Comparison of ENCODE assay signal across 29 cellular contexts in the genomic region with DNA sequence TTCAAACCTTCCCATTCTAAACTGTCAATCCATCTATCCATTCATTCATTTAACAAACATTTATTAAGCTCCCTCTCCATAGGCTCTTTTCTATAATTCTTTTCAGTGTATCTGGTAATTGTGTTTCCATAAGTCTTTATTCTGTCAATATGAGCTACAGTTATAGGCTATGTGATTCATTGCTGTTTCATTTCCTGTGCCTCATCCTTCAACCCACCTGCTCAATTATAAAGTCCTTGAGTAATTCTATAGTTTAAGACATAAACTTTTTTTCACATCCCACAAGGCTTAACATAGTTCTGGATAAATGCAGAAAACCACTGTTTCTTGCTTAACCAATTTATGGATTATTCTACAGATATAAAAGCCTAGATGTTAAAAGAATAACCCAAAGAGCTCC.
DNase-seq lines count a peak whose midpoint lies in the region; ATAC-seq and TF ChIP-seq lines count a peak whose summit lies in the region.
"Had no signal": no experiment of that assay in that cellular context is flagged by ENCODE, and none has a peak within 500 bp of the region (broad histone marks: within the 10 kb centered on the region; RNA-seq: fewer than 3 reads in every experiment).

No MANE protein-coding gene starts in this region.

- H2AFZ ChIP-seq in SK-N-SH (ENCODE audit: low read depth), result no peak overlapping the region
- no peak overlapping the region for H2AFZ ChIP-seq in mammary epithelial cell (ENCODE audit: low read depth, low read length)

- in situ Hi-C loops in mammary epithelial cell (cut with MboI; ENCODE audit: low sequenced_read_pairs in 2 of 2), result no loop called here

- H3K9me2 ChIP-seq in SK-N-SH, result no peaks in the 10 kb centered on the region

- H3K9me3 ChIP-seq in SK-N-SH (no peaks in the 10 kb centered on the region), mammary epithelial cell (replicated peaks; ENCODE audit: insufficient read depth, low read length) (no peaks in the 10 kb centered on the region), Peyer's patch (no peaks in the 10 kb centered on the region), spleen (no peaks in the 10 kb centered on the region)
- H3K9me3 ChIP-seq: adrenal gland, BE2C, gastroesophageal sphincter, ovary, right atrium auricular region, SJCRH30, testis, vagina had no signal

- H3K27ac ChIP-seq in SK-N-SH (ENCODE audit: low read depth in 2 of 2, low read length in 1 of 2), result no peak overlapping the region
- peak overlapping the region; percentile 33 for H3K27ac ChIP-seq in mammary epithelial cell (ENCODE audit: insufficient read depth, low read depth, low read length)
- H3K27ac ChIP-seq in Peyer's patch, result no peak overlapping the region
- no peak overlapping the region for H3K27ac ChIP-seq in spleen
- H3K27ac ChIP-seq: adrenal gland, cardiac muscle cell, gastroesophageal sphincter, ovary, right atrium auricular region, SJCRH30, testis, vagina had no signal

- intact Hi-C loops in mammary epithelial cell (cut with micrococcal nuclease) (no loop called here), spleen (cut with DNase I; ENCODE audit: low total_unique reads) (no loop called here)

- DNase-seq in SK-N-SH (no peak), NCI-H1436 treated with DMSO at 0.1 percent for 48 hours (lab: John Stamatoyannopoulos, UW) (peak; percentile 9), mammary epithelial cell (peak; percentile 69), non-pigmented ciliary epithelial cell (ENCODE audit: low read depth) (peak; percentile 31), Peyer's patch (no peak), NCI-H2107 treated with DMSO at 0.1 percent for 48 hours (lab: John Stamatoyannopoulos, UW; ENCODE audit: unreplicated experiment) (no peak), spleen (no peak)
- DNase-seq: 8988T; activated CD4-positive, alpha-beta T cell treated with anti-CD3 and anti-CD28 coated beads, Interleukin-2, amount 10 ng/mL, durations not matched to agents 24 days and 14 days; activated CD8-positive, alpha-beta memory T cell treated with anti-CD3 and anti-CD28 coated beads, Interleukin-2, amount 50 U/mL, for 4 hours; activated gamma-delta T cell; adrenal gland; BE2C; dermis blood vessel endothelial cell; KG1; kidney glomerular epithelial cell; naive thymus-derived CD8-positive, alpha-beta T cell; NCI-H1092; NCI-H2171; NCI-H526; ovary; SJCRH30; T-helper 17 cell; testis had no signal

- H3F3A ChIP-seq in SK-N-SH (replicated peaks; ENCODE audit: insufficient read depth), result peaks cover 7% of the 10 kb centered on the region

- no TSS peak for BruUV-seq in mammary epithelial cell (replicated peaks; lab: Mats Ljungman, UMichigan)

- H3K4me1 ChIP-seq in SK-N-SH (ENCODE audit: control insufficient read depth in 1 of 2, insufficient read depth in 2 of 2, low read depth in 1 of 2, low read length in 1 of 2) (peaks cover 0 to 27% of the 10 kb centered on the region in 2 experiments; a peak in 3 of 4 replicates), mammary epithelial cell (ENCODE audit: insufficient read depth, low read length) (peaks cover 59% of the 10 kb centered on the region), Peyer's patch (no peaks in the 10 kb centered on the region), spleen (no peaks in the 10 kb centered on the region)
- H3K4me1 ChIP-seq: adrenal gland, BE2C, gastroesophageal sphincter, right atrium auricular region, vagina had no signal

- POLR2A ChIA-PET in SK-N-SH (lab: Yijun Ruan, JAX), result no interaction called here

- TF ChIP-seq EP300 in SK-N-SH (IDR thresholded peaks at IDR 0.05; ENCODE audit: borderline replicate concordance in 1 of 2, low read depth in 1 of 2, low read length in 1 of 2), result peak in 1 of 2 experiments; percentile 48; a peak in 1 of 4 replicates

- H3K36me3 ChIP-seq in SK-N-SH (replicated peaks in 1 of 2; ENCODE audit: control insufficient read depth in 1 of 2, insufficient read depth in 2 of 2, low read length in 1 of 2) (no peaks in the 10 kb centered on the region), mammary epithelial cell (ENCODE audit: insufficient read depth, low read length) (no peaks in the 10 kb centered on the region), Peyer's patch (no peaks in the 10 kb centered on the region), spleen (no peaks in the 10 kb centered on the region)
- H3K36me3 ChIP-seq: adrenal gland, BE2C, cardiac muscle cell, gastroesophageal sphincter, ovary, right atrium auricular region, SJCRH30, vagina had no signal

- TF ChIP-seq POLR2A in Peyer's patch (IDR thresholded peaks at IDR 0.05) (no peak), spleen (IDR thresholded peaks at IDR 0.05) (no peak)

- H3K4me3 ChIP-seq in SK-N-SH (ENCODE audit: low read depth in 2 of 2, low read length in 1 of 2) (no peak overlapping the region), mammary epithelial cell (replicated peaks in 1 of 3; ENCODE audit: insufficient read depth in 1 of 3, low read depth in 2 of 3, low read length in 3 of 3) (no peak overlapping the region), Peyer's patch (no peak overlapping the region), spleen (no peak overlapping the region)
- H3K4me3 ChIP-seq: adrenal gland, cardiac muscle cell, gastroesophageal sphincter, ovary, right atrium auricular region, SJCRH30, testis, vagina had no signal

- ATAC-seq in SK-N-SH treated with all-trans-retinoic acid at 6 μM for 48 hours, result no peak
- ATAC-seq: gastroesophageal sphincter; naive thymus-derived CD8-positive, alpha-beta T cell; T-helper 17 cell had no signal

- H3K79me2 ChIP-seq in SK-N-SH (ENCODE audit: insufficient read depth) (no peaks in the 10 kb centered on the region), mammary epithelial cell (ENCODE audit: insufficient read depth, low read length) (no peaks in the 10 kb centered on the region)

- TF ChIP-seq RAD21 in SK-N-SH (IDR thresholded peaks at IDR 0.05; ENCODE audit: low read length), result no peak

- H3K9ac ChIP-seq in SK-N-SH (no peak overlapping the region), mammary epithelial cell (ENCODE audit: insufficient read depth, low read length) (no peak overlapping the region)

- dilution Hi-C loops in mammary epithelial cell (cut with HindIII; ENCODE audit: low sequenced_read_pairs), result no loop called here

- CTCF ChIA-PET in SK-N-SH (lab: Yijun Ruan, JAX) (interaction anchor here (1.0 to 1.5 kb wide), 2 partner anchors 9 to 12 kb away, joined by 5 to 6 read pairs; no protein-coding TSS in a partner anchor), mammary epithelial cell (lab: Charles Lee; ENCODE audit: low non-redundant PET) (no interaction called here)

- H3K4me2 ChIP-seq in SK-N-SH (no peak overlapping the region), mammary epithelial cell (ENCODE audit: insufficient read depth, low read depth, low read length) (peak overlapping the region; percentile 83)

- H4K20me1 ChIP-seq in SK-N-SH (ENCODE audit: insufficient read depth) (no peaks in the 10 kb centered on the region), mammary epithelial cell (ENCODE audit: insufficient read depth, low read length) (no peaks in the 10 kb centered on the region)

- H3K27me3 ChIP-seq in SK-N-SH (ENCODE audit: insufficient read depth) (no peaks in the 10 kb centered on the region), mammary epithelial cell (ENCODE audit: insufficient read depth, low read length) (no peaks in the 10 kb centered on the region), Peyer's patch (no peaks in the 10 kb centered on the region), spleen (replicated peaks in 1 of 7) (no peaks in the 10 kb centered on the region)
- H3K27me3 ChIP-seq: adrenal gland, BE2C, cardiac muscle cell, gastroesophageal sphincter, ovary, right atrium auricular region, SJCRH30, testis, vagina had no signal

- TF ChIP-seq CTCF in SK-N-SH (IDR thresholded peaks at IDR 0.05), result no peak
- no peak for TF ChIP-seq CTCF in mammary epithelial cell (conservative IDR thresholded peaks at IDR 0.05 in 1 of 2, IDR thresholded peaks at IDR 0.05 in 1 of 2; ENCODE audit: extremely low read depth in 1 of 2, insufficient read depth in 1 of 2, low read depth in 1 of 2, low read length in 2 of 2)
- no peak for TF ChIP-seq CTCF in Peyer's patch (IDR thresholded peaks at IDR 0.05)
- TF ChIP-seq CTCF in spleen (IDR thresholded peaks at IDR 0.05 in 8 of 11, conservative IDR thresholded peaks at IDR 0.05 in 3 of 11), result no peak

TF ChIP-seq in SK-N-SH, 30 proteins besides CTCF, POLR2A, EP300 and RAD21 (continues in another document):
- no peak for TF ChIP-seq GABPA (IDR thresholded peaks at IDR 0.05; ENCODE audit: low read depth)
- TF ChIP-seq, protein P1, sequence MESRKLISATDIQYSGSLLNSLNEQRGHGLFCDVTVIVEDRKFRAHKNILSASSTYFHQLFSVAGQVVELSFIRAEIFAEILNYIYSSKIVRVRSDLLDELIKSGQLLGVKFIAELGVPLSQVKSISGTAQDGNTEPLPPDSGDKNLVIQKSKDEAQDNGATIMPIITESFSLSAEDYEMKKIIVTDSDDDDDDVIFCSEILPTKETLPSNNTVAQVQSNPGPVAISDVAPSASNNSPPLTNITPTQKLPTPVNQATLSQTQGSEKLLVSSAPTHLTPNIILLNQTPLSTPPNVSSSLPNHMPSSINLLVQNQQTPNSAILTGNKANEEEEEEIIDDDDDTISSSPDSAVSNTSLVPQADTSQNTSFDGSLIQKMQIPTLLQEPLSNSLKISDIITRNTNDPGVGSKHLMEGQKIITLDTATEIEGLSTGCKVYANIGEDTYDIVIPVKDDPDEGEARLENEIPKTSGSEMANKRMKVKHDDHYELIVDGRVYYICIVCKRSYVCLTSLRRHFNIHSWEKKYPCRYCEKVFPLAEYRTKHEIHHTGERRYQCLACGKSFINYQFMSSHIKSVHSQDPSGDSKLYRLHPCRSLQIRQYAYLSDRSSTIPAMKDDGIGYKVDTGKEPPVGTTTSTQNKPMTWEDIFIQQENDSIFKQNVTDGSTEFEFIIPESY (IDR thresholded peaks at IDR 0.05; ENCODE audit: borderline replicate concordance, low read depth), result no peak
- peak; percentile 74 for TF ChIP-seq TCF12 (IDR thresholded peaks at IDR 0.05)

TF ChIP-seq in SK-N-SH treated with all-trans-retinoic acid at 6 μM for 48 hours, 23 proteins besides CTCF, POLR2A, EP300 and RAD21 (continues in another document):
- TF ChIP-seq CSDC2 (CRISPR knock-in tag; IDR thresholded peaks at IDR 0.05), result no peak
- TF ChIP-seq ZNF70 (CRISPR knock-in tag; IDR thresholded peaks at IDR 0.05), result no peak
- TF ChIP-seq, protein P2, sequence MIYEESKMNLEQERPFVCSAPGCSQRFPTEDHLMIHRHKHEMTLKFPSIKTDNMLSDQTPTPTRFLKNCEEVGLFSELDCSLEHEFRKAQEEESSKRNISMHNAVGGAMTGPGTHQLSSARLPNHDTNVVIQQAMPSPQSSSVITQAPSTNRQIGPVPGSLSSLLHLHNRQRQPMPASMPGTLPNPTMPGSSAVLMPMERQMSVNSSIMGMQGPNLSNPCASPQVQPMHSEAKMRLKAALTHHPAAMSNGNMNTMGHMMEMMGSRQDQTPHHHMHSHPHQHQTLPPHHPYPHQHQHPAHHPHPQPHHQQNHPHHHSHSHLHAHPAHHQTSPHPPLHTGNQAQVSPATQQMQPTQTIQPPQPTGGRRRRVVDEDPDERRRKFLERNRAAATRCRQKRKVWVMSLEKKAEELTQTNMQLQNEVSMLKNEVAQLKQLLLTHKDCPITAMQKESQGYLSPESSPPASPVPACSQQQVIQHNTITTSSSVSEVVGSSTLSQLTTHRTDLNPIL (CRISPR knock-in tag; IDR thresholded peaks at IDR 0.05; ENCODE audit: low read depth), result no peak

Comparison
In these comparisons a context has a peak if more than half of its experiments do, and no peak if none do; other contexts are left out.
1. DNase-seq: peak in NCI-H1436 treated with DMSO at 0.1 percent for 48 hours (single experiment), mammary epithelial cell (single experiment) and non-pigmented ciliary epithelial cell (single experiment); none in SK-N-SH (single experiment), Peyer's patch (0 of 3), NCI-H2107 treated with DMSO at 0.1 percent for 48 hours (single experiment) and spleen (single experiment).